8 cellular contexts compared by ENCODE assay signal in the genomic region with DNA sequence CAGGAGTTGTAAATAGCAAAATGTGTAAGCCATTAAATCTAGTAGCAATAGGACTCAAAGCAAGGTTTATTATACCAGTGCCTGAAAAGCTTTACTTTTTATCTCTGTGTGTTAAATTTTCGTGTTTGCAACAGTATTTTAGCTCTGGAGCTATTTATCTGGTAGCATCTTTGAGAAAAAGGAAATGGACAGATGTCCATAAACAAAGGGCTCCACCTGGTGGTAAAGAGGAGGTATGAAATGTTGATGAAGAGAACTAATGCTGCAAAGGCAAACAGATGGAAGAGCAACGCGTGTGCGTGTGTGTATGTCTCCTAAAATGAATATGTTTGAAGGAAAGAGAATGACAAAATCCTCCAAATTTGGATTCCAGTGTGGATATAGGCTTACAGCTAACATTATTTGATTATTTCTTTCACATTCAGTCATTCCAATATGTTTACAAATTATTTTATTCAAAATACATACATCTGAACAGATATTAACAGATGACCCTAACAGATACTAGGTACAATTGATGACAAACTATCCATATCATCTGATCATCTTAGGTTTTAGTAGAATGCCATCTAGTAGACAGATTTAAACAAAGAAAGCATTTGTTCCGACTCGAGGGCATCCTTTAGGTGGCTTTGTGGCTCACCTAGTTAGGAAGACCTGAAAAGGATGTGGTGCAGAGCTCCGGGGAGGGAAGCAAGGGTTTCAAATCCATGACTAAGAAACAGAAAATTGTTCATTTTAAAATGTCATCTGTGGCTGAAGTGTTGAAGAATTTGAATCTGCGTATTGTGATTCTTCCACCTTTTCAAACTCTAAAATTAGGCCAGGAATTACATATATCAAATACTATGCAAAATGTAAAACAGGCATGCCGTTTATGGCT.
DNase-seq lines count a peak whose midpoint lies in the region; ATAC-seq and TF ChIP-seq lines count a peak whose summit lies in the region.

No MANE protein-coding gene starts in this region.

- H3K27me3 ChIP-seq in BE2C (no peaks in the 10 kb centered on the region), HL-60 (ENCODE audit: insufficient read depth, poor library complexity, severe bottlenecking) (peaks cover 26% of the 10 kb centered on the region), upper lobe of right lung (peaks cover 22% of the 10 kb centered on the region), MG63 (no peaks in the 10 kb centered on the region)

- ATAC-seq in GM18498 (IDR thresholded peaks at IDR 0.05; ENCODE audit: unreplicated experiment) = peak; percentile 70
- peak; percentile 77 for ATAC-seq in upper lobe of right lung

- TF ChIP-seq CTCF in BE2C (IDR thresholded peaks at IDR 0.05; ENCODE audit: low read depth, low read length) (peak; percentile 69), HL-60 (IDR thresholded peaks at IDR 0.05; ENCODE audit: insufficient read depth, low read length) (peak; percentile 44), astrocyte of the spinal cord (IDR thresholded peaks at IDR 0.05; ENCODE audit: low read depth, low read length) (peak; percentile 75), upper lobe of right lung (IDR thresholded peaks at IDR 0.05) (peak; percentile 85)

- no peaks in the 10 kb centered on the region for H3K36me3 ChIP-seq in BE2C
- H3K36me3 ChIP-seq in upper lobe of right lung = no peaks in the 10 kb centered on the region
- H3K36me3 ChIP-seq in MG63 = no peaks in the 10 kb centered on the region

- H3K27ac ChIP-seq in HL-60 (replicated peaks) = no peak overlapping the region
- H3K27ac ChIP-seq in upper lobe of right lung = no peak overlapping the region

- DNase-seq in BE2C = peak; percentile 12
- peak in 1 of 2 experiments; percentile 31 for DNase-seq in HL-60 (ENCODE audit: low read depth in 1 of 2, low spot score in 1 of 2)
- peak; percentile 93 for DNase-seq in NCI-H748 treated with DMSO at 0.1 percent for 48 hours (lab: John Stamatoyannopoulos, UW)
- DNase-seq in astrocyte of the spinal cord (ENCODE audit: low read depth, low spot score) = peak; percentile 56
- peak; percentile 84 for DNase-seq in left kidney (ENCODE audit: low read depth, low spot score)
- DNase-seq in upper lobe of right lung = no peak
- no peak for DNase-seq in MG63

- no peaks in the 10 kb centered on the region for H3K4me1 ChIP-seq in BE2C
- H3K4me1 ChIP-seq in upper lobe of right lung = no peaks in the 10 kb centered on the region

- intact Hi-C loops in upper lobe of right lung (cut with DNase I) = no loop called here

- H3K4me3 ChIP-seq in BE2C (ENCODE audit: low read depth, low read length) = no peak overlapping the region
- no peak overlapping the region for H3K4me3 ChIP-seq in HL-60 (replicated peaks; ENCODE audit: insufficient read depth, low read length)
- H3K4me3 ChIP-seq in astrocyte of the spinal cord (ENCODE audit: low read depth, low read length) = no peak overlapping the region
- H3K4me3 ChIP-seq in upper lobe of right lung = no peak overlapping the region
- no peak overlapping the region for H3K4me3 ChIP-seq in MG63

- in situ Hi-C loops in astrocyte of the spinal cord (cut with HindIII; ENCODE audit: low sequenced_read_pairs) = no loop called here

- H3K9me3 ChIP-seq in BE2C = no peaks in the 10 kb centered on the region
- H3K9me3 ChIP-seq in upper lobe of right lung = no peaks in the 10 kb centered on the region
- H3K9me3 ChIP-seq in MG63 = no peaks in the 10 kb centered on the region

Comparison
In these comparisons a context has a peak if more than half of its experiments do, and no peak if none do; other contexts are left out.
1. DNase-seq: peak in BE2C (single experiment), NCI-H748 treated with DMSO at 0.1 percent for 48 hours (single experiment), astrocyte of the spinal cord (single experiment) and left kidney (single experiment); none in upper lobe of right lung (single experiment) and MG63 (single experiment).
2. Peak in every context shown above with its lines, with median percentiles within 50 percentile points of each other: CTCF ChIP-seq.